Comparison of ENCODE assay signal across 23 cellular contexts in the genomic region with DNA sequence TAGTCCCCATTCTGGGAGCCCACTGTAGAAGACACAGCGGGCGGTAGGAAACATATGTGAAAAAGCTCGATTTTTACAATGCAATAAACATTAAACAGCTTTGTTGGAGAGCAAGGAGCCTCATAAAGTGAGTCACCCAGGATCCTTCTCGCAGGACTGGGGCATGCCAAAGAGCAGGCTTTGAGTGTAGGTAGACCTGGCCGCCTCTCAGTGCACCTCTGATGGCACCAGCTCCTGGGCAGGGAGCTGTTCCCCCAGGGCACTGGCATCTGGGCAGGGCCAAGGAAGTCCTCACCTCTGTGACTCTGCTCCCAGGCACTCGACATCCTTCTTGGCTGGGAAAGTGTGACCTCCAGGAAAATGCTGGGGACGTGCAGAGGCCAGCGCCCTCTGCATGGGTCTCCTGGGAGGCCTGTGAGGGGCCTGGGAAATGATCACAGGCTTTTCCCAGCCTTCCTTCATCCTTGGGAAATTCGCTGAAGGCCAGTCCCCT.
DNase-seq lines count a peak whose midpoint lies in the region; ATAC-seq and TF ChIP-seq lines count a peak whose summit lies in the region.
"Had no signal": no experiment of that assay in that cellular context is flagged by ENCODE, and none has a peak within 500 bp of the region (broad histone marks: within the 10 kb centered on the region; RNA-seq: fewer than 3 reads in every experiment).

No MANE protein-coding gene starts in this region.

- TF ChIP-seq CTCF in RWPE2 (IDR thresholded peaks at IDR 0.05; ENCODE audit: poor library complexity, severe bottlenecking) (no peak), psoas muscle (IDR thresholded peaks at IDR 0.05) (no peak)

- H3K4me3 Mint-ChIP-seq in activated T-helper 17 cell treated with anti-CD3 and anti-CD28 coated beads, Interleukin-2, amount 50 U/mL, for 72 hours, result no peak overlapping the region
- H3K4me3 Mint-ChIP-seq: activated CD4-positive, alpha-beta T cell treated with anti-CD3 and anti-CD28 coated beads, Interleukin-2, amount 10 ng/mL, durations not matched to agents 7 days and 5 days; CD4-positive, CD25-positive, alpha-beta regulatory T cell; effector memory CD8-positive, alpha-beta T cell; naive thymus-derived CD8-positive, alpha-beta T cell; T-cell had no signal

- no peaks in the 10 kb centered on the region for H3K4me1 Mint-ChIP-seq in activated T-helper 17 cell treated with anti-CD3 and anti-CD28 coated beads, Interleukin-2, amount 50 U/mL, for 72 hours

- ATAC-seq in RWPE2 (ENCODE audit: low read depth), result peak; percentile 71; the same call in 2 of the 3 replicates
- ATAC-seq in left ventricle myocardium superior, result peak; percentile 74
- peak in 3 of 4 donors; percentile 8 to 25 (median 15) for ATAC-seq in psoas muscle
- no peak for ATAC-seq in GM19397 (IDR thresholded peaks at IDR 0.05; ENCODE audit: unreplicated experiment)
- ATAC-seq in activated T-helper 17 cell treated with anti-CD3 and anti-CD28 coated beads, Interleukin-2, amount 50 U/mL, for 72 hours (replicated peaks), result no peak
- ATAC-seq: effector memory CD8-positive, alpha-beta T cell; naive thymus-derived CD8-positive, alpha-beta T cell; T-cell had no signal

- H3K4me3 ChIP-seq in RWPE2 (ENCODE audit: severe bottlenecking) (no peak overlapping the region), psoas muscle (no peak overlapping the region)
- H3K4me3 ChIP-seq: pancreas had no signal

- no peak overlapping the region for H3K27ac ChIP-seq in RWPE2 (ENCODE audit: poor library complexity, severe bottlenecking)
- H3K27ac ChIP-seq in psoas muscle, result no peak overlapping the region
- H3K27ac ChIP-seq: pancreas had no signal

- H3K9me3 Mint-ChIP-seq in activated T-helper 17 cell treated with anti-CD3 and anti-CD28 coated beads, Interleukin-2, amount 50 U/mL, for 72 hours, result peaks cover 13% of the 10 kb centered on the region

- intact Hi-C loops in left ventricle myocardium superior (cut with micrococcal nuclease), result no loop called here
- intact Hi-C loops in psoas muscle (cut with DNase I), result no loop called here

- H3K36me3 Mint-ChIP-seq in activated T-helper 17 cell treated with anti-CD3 and anti-CD28 coated beads, Interleukin-2, amount 50 U/mL, for 72 hours (ENCODE audit: low read depth), result no peaks in the 10 kb centered on the region

- H3K4me1 ChIP-seq in RWPE2 (ENCODE audit: insufficient read depth, poor library complexity, severe bottlenecking) (no peaks in the 10 kb centered on the region), psoas muscle (peaks cover under 1% of the 10 kb centered on the region)
- H3K4me1 ChIP-seq: pancreas had no signal

- DNase-seq in ELR (ENCODE audit: low read depth) (peak; percentile 33), RWPE2 (ENCODE audit: low spot score) (peak; percentile 60), left ventricle myocardium superior (no peak), psoas muscle (peak in 1 of 2 donors; percentile 24), HUDEP-2 (lab: John Stamatoyannopoulos, UW; ENCODE audit: unreplicated experiment in 76 of 76) (no peak), HK-2 (ENCODE audit: unreplicated experiment) (no peak)
- DNase-seq: activated CD4-positive, alpha-beta T cell treated with anti-CD3 and anti-CD28 coated beads, Interleukin-2, amount 10 ng/mL, durations not matched to agents 7 days and 5 days; activated CD8-positive, alpha-beta memory T cell treated with anti-CD3 and anti-CD28 coated beads, Interleukin-2, amount 50 U/mL, for 4 hours; activated gamma-delta T cell; amygdala; CD4-positive, CD25-positive, alpha-beta regulatory T cell; effector memory CD8-positive, alpha-beta T cell; NCI-H1105; NCI-H2081 treated with DMSO at 0.1 percent for 48 hours; NCI-H510A treated with DMSO at 0.1 percent for 48 hours; SHP77; small intestine; stimulated activated CD4-positive, alpha-beta T cell treated with anti-CD3 and anti-CD28 coated beads, Interleukin-4, amount 100 ng/mL, for 24 hours; T-cell had no signal

- WGBS in psoas muscle, 3 donors, result 79 to 86% (median 80%) methylated on average over 9 of the region's 9 CpGs

- H3K27me3 ChIP-seq in RWPE2 (ENCODE audit: insufficient read depth, poor library complexity, severe bottlenecking), result no peaks in the 10 kb centered on the region
- no peaks in the 10 kb centered on the region for H3K27me3 ChIP-seq in psoas muscle (ENCODE audit: insufficient read depth in 3 of 3, low read length in 2 of 3)
- H3K27me3 ChIP-seq: pancreas had no signal

- H3K36me3 ChIP-seq in RWPE2 (ENCODE audit: low read depth), result no peaks in the 10 kb centered on the region
- no peaks in the 10 kb centered on the region for H3K36me3 ChIP-seq in psoas muscle (ENCODE audit: insufficient read depth in 1 of 2, low read depth in 1 of 2)
- H3K36me3 ChIP-seq: pancreas had no signal

- no peaks in the 10 kb centered on the region for H3K27me3 Mint-ChIP-seq in activated T-helper 17 cell treated with anti-CD3 and anti-CD28 coated beads, Interleukin-2, amount 50 U/mL, for 72 hours
- H3K27me3 Mint-ChIP-seq: CD4-positive, CD25-positive, alpha-beta regulatory T cell; effector memory CD8-positive, alpha-beta T cell; naive thymus-derived CD8-positive, alpha-beta T cell; T-cell had no signal

- H3K9me3 ChIP-seq in RWPE2 (ENCODE audit: severe bottlenecking) (peaks cover 3% of the 10 kb centered on the region), psoas muscle (no peaks in the 10 kb centered on the region)
- H3K9me3 ChIP-seq: pancreas had no signal

- no peak overlapping the region for H3K27ac Mint-ChIP-seq in activated T-helper 17 cell treated with anti-CD3 and anti-CD28 coated beads, Interleukin-2, amount 50 U/mL, for 72 hours
- H3K27ac Mint-ChIP-seq: activated CD4-positive, alpha-beta T cell treated with anti-CD3 and anti-CD28 coated beads, Interleukin-2, amount 10 ng/mL, durations not matched to agents 7 days and 5 days; T-cell had no signal

Comparison
In these comparisons a context has a peak if more than half of its experiments do, and no peak if none do; other contexts are left out.
1. DNase-seq: peak in ELR (single experiment) and RWPE2 (single experiment); none in left ventricle myocardium superior (single experiment), HUDEP-2 (0 of 76) and HK-2 (single experiment).
2. ATAC-seq: peak in RWPE2 (single experiment), left ventricle myocardium superior (single experiment) and psoas muscle (3 of 4); none in GM19397 (single experiment) and activated T-helper 17 cell treated with anti-CD3 and anti-CD28 coated beads, Interleukin-2, amount 50 U/mL, for 72 hours (single experiment).